ENCODE assay signal across 3 cellular contexts in the genomic region with DNA sequence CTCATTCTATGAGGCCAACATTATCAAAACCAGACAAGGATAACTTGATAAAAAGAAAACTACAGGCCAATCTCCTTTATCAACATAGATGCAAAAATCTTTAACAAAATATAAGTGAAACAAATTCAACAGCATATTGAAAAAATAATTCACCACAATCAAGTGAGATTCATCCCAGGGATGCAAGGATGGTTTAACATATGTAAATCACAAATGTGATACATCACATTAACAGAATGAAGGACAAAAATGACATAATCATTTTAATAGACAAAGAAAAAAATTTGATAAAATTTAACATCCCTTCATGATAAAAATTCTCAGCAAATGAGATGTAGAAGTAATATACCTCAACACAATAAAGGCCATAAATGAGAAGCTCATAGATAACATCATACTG.
TF ChIP-seq lines count a peak whose summit lies in the region.

No MANE protein-coding gene starts in this region.

TF ChIP-seq in HepG2, 621 proteins besides CTCF, POLR2A, EP300 and RAD21:
- TF ChIP-seq ATF7 (IDR thresholded peaks at IDR 0.05) (peak; percentile 42), ATF7 (CRISPR knock-in tag; IDR thresholded peaks at IDR 0.05) (no peak), ZBTB1 (CRISPR knock-in tag; IDR thresholded peaks at IDR 0.05; ENCODE audit: borderline replicate concordance) (no peak)

TF ChIP-seq in HEK293, 187 proteins besides CTCF, POLR2A, EP300 and RAD21:
- TF ChIP-seq ZNF837 (tag by site-specific recombination; IDR thresholded peaks at IDR 0.05) (no peak), ZNF747 (tag by site-specific recombination; IDR thresholded peaks at IDR 0.05) (no peak)
- TF ChIP-seq, protein P1, sequence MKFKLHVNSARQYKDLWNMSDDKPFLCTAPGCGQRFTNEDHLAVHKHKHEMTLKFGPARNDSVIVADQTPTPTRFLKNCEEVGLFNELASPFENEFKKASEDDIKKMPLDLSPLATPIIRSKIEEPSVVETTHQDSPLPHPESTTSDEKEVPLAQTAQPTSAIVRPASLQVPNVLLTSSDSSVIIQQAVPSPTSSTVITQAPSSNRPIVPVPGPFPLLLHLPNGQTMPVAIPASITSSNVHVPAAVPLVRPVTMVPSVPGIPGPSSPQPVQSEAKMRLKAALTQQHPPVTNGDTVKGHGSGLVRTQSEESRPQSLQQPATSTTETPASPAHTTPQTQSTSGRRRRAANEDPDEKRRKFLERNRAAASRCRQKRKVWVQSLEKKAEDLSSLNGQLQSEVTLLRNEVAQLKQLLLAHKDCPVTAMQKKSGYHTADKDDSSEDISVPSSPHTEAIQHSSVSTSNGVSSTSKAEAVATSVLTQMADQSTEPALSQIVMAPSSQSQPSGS (tag by site-specific recombination; IDR thresholded peaks at IDR 0.05; ENCODE audit: low read depth): peak; percentile 62

TF ChIP-seq in K562, 482 proteins besides CTCF, POLR2A, EP300 and RAD21:
- TF ChIP-seq L3MBTL2 (IDR thresholded peaks at IDR 0.05) (no peak), ZNF324 (CRISPR knock-in tag; IDR thresholded peaks at IDR 0.05) (peak; percentile 82), GTF2A2 (tag; IDR thresholded peaks at IDR 0.05) (0 out of 2 replicates have a peak, but pooled peaks have one; percentile 34)
